In genomic region chr19:12400618-12401502, GRCh38 we compare ENCODE assay signal across 8 cellular contexts. TPM values are rescaled to one million over a fixed set of nuclear protein-coding genes. Genes with fewer than 3 reads are reported as not detected.
DNase-seq lines count a peak whose midpoint lies in the region; ATAC-seq and TF ChIP-seq lines count a peak whose summit lies in the region.

Gene ZNF799 (minus strand): TSS chr19:12401271. CDS start chr19:12401070, 201 bp downstream.

- H3K27ac ChIP-seq in prostate gland = peak within 1 kb of the TSS; percentile 85 to 90
- peak within 1 kb of the TSS; percentile 69 for H3K27ac ChIP-seq in urinary bladder (ENCODE audit: low read depth)

- TF ChIP-seq CTCF in GM12874 (IDR thresholded peaks at IDR 0.05; ENCODE audit: insufficient read depth, low read depth, low read length) = 0 out of 2 replicates have a peak, but pooled peaks have one; percentile 15
- no peak for TF ChIP-seq CTCF in prostate gland (IDR thresholded peaks at IDR 0.05)

- H3K27ac Mint-ChIP-seq in T-cell = peak within 1 kb of the TSS; percentile 72 to 89

- intact Hi-C loops in left ventricle myocardium superior (cut with micrococcal nuclease) (no loop called here), prostate gland (cut with DNase I) (no loop called here)

- CTCF ChIA-PET in T-cell (lab: Charles Lee) = no interaction called here

- no peaks in the 10 kb centered on the region for H3K9me3 ChIP-seq in prostate gland

- under 1% methylated on average over 49 of the region's 71 CpGs for WGBS in prostate gland
- WGBS in urinary bladder = under 1% methylated on average over 71 of the region's 71 CpGs

- peaks cover 0 to 5% (median 0%) of the 10 kb centered on the region in 3 donors for H3K9me3 Mint-ChIP-seq in T-cell

- peak within 1 kb of the TSS; percentile 90 to 94 (median 94) for H3K4me3 Mint-ChIP-seq in T-cell

- POLR2A ChIA-PET in T-cell (lab: Charles Lee) = no interaction called here

- H3K36me3 ChIP-seq in prostate gland = no peaks in the 10 kb centered on the region
- H3K36me3 ChIP-seq in urinary bladder (ENCODE audit: insufficient read depth) = no peaks in the 10 kb centered on the region

- peaks cover 25 to 32% (median 31%) of the 10 kb centered on the region in 3 donors for H3K4me1 Mint-ChIP-seq in T-cell

- H3K4me3 ChIP-seq in prostate gland (peak within 1 kb of the TSS; percentile 65 to 78), urinary bladder (ENCODE audit: low read depth, low read length) (peak within 1 kb of the TSS; percentile 51)

- no peaks in the 10 kb centered on the region for H3K27me3 ChIP-seq in prostate gland (replicated peaks; ENCODE audit: insufficient read depth)

- DNase-seq in NCI-H1436 (lab: John Stamatoyannopoulos, UW) = peak; percentile 92
- peak; percentile 48 to 81 (median 70) for DNase-seq in T-cell
- DNase-seq in amniotic stem cell (lab: John Stamatoyannopoulos, UW) = peak; percentile 90
- DNase-seq in left ventricle myocardium superior = peak; percentile 99
- peak; percentile 99 for DNase-seq in prostate gland (ENCODE audit: low spot score)

- no peaks in the 10 kb centered on the region for H3K27me3 Mint-ChIP-seq in T-cell

- peaks cover 13% of the 10 kb centered on the region for H3K36me3 Mint-ChIP-seq in T-cell

- peak; percentile 92 for ATAC-seq in HG02798 (IDR thresholded peaks at IDR 0.05; ENCODE audit: poor library complexity, unreplicated experiment)
- ATAC-seq in T-cell (replicated peaks in 1 of 4) = peak; percentile 93 to 98 (median 96)
- peak; percentile 99 for ATAC-seq in left ventricle myocardium superior

- TF ChIP-seq POLR2A in prostate gland (IDR thresholded peaks at IDR 0.05) = peak; percentile 72

- H3K4me1 ChIP-seq in prostate gland (replicated peaks) = no peaks in the 10 kb centered on the region
- no peaks in the 10 kb centered on the region for H3K4me1 ChIP-seq in urinary bladder (ENCODE audit: insufficient read depth)

RNA-seq across cellular contexts. Expression of gene ZNF799, which starts in this region (rescaled TPM):
- total RNA-seq in T-cell (1 to 10 TPM; 2.2 to 9.8 (median 8.1) TPM), left ventricle myocardium superior (2.0 TPM), prostate gland (1 to 10 TPM; 4.5 to 5.7 TPM), urinary bladder (12.3 TPM)
- 4.4 TPM for polyA plus RNA-seq in urinary bladder

Comparison
In these comparisons a context has a peak if more than half of its experiments do, and no peak if none do; other contexts are left out.
1. Peak in every context shown above with its lines: DNase-seq, ATAC-seq, H3K4me3 ChIP-seq and H3K27ac ChIP-seq.